In the genomic region with DNA sequence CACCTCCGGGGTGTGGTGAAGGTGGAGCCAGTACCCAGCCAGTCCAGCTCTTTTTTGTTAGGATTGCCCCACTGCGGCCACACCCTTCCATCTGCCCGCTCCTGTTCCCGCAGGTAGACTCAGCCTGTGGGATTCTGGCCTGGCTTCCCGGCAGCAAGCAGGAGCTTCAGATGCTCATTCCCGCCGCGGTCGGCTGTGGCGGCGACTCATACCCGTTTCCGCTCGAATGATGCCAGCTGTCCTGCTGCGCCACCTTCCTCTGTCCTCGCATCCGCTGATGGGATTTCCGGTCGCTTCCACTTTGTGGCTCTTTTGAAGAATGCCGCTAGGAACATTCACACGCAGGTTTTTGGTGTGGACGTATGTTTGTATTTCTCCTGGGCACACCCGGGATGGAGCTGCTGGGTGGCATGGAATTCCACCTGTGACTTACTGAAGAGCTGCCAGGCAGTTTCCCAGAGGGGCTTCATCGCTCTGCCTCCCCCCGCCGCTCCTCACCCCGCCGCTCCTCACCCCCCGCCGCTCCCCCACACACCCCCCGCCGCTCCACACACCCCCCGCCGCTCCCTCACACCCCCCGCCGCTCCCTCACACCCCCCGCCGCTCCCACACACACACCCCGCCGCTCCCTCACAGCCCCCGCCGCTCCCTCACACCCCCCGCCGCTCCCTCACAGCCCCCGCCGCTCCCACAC, we compare ENCODE assay signal across 15 cellular contexts.
A peak's percentile ranks its signal among the peaks of the same experiment; 100 is the strongest.
DNase-seq lines count a peak whose midpoint lies in the region; ATAC-seq and TF ChIP-seq lines count a peak whose summit lies in the region.
"Had no signal": no experiment of that assay in that cellular context is flagged by ENCODE, and none has a peak within 500 bp of the region (broad histone marks: within the 10 kb centered on the region; RNA-seq: fewer than 3 reads in every experiment).

No MANE protein-coding gene starts in this region.

- no peak overlapping the region for H3K27ac Mint-ChIP-seq in endothelial cell (ENCODE audit: unreplicated experiment)
- H3K27ac Mint-ChIP-seq: WTC11 had no signal

- no peak for ATAC-seq in activated T-cell treated with anti-CD3 and anti-CD28 coated beads, Interleukin-2, amount 50 U/mL, for 4 hours
- ATAC-seq in left cardiac atrium = no peak
- ATAC-seq: pancreas, WTC11 had no signal

- intact Hi-C loops in left cardiac atrium (cut with DNase I) = no loop called here

- no peak for TF ChIP-seq CTCF in endothelial cell (IDR thresholded peaks at IDR 0.05; ENCODE audit: unreplicated experiment)

- H3K9me3 Mint-ChIP-seq in activated T-cell treated with anti-CD3 and anti-CD28 coated beads, Interleukin-2, amount 50 U/mL, for 4 hours = no peaks in the 10 kb centered on the region
- no peaks in the 10 kb centered on the region for H3K9me3 Mint-ChIP-seq in endothelial cell (ENCODE audit: unreplicated experiment)
- H3K9me3 Mint-ChIP-seq: WTC11 had no signal

- H3K27me3 Mint-ChIP-seq in activated T-cell treated with anti-CD3 and anti-CD28 coated beads, Interleukin-2, amount 50 U/mL, for 4 hours (ENCODE audit: low read depth) = peaks cover 10% of the 10 kb centered on the region
- peaks cover 12% of the 10 kb centered on the region for H3K27me3 Mint-ChIP-seq in endothelial cell (ENCODE audit: unreplicated experiment)

- no peak for DNase-seq in activated T-cell treated with anti-CD3 and anti-CD28 coated beads, Interleukin-2, amount 50 U/mL, for 4 hours
- no peak for DNase-seq in activated T-cell treated with anti-CD3 and anti-CD28 coated beads, Interleukin-2, amount 50 U/mL, for 48 hours
- DNase-seq in NCI-H2029 treated with DMSO at 0.1 percent for 48 hours (lab: John Stamatoyannopoulos, UW) (peak; percentile 52), RPMI7951 (ENCODE audit: low read depth) (peak; percentile 81), retina (peak; percentile 57), left cardiac atrium (no peak), endothelial cell (ENCODE audit: low spot score) (no peak)
- no peak for DNase-seq in stimulated activated CD4-positive, alpha-beta T cell treated with anti-CD3 and anti-CD28 coated beads, Interleukin-4, amount 100 ng/mL, for 4 hours
- DNase-seq: adrenal gland; cortex of kidney; EL; NCI-H226; pancreas; stimulated activated CD4-positive, alpha-beta T cell treated with anti-CD3 and anti-CD28 coated beads, Interleukin-12 subunit alpha, Interleukin-12 subunit beta, amount 100 ng/mL, for 4 hours had no signal

- H3K36me3 Mint-ChIP-seq in activated T-cell treated with anti-CD3 and anti-CD28 coated beads, Interleukin-2, amount 50 U/mL, for 4 hours (ENCODE audit: insufficient read depth) = no peaks in the 10 kb centered on the region
- H3K36me3 Mint-ChIP-seq in endothelial cell (ENCODE audit: low read depth, unreplicated experiment) = peaks cover 8% of the 10 kb centered on the region
- H3K36me3 Mint-ChIP-seq: WTC11 had no signal

- H3K4me3 Mint-ChIP-seq in activated T-cell treated with anti-CD3 and anti-CD28 coated beads, Interleukin-2, amount 50 U/mL, for 4 hours = peak overlapping the region; percentile 13
- H3K4me3 Mint-ChIP-seq in endothelial cell (ENCODE audit: unreplicated experiment) = no peak overlapping the region
- H3K4me3 Mint-ChIP-seq: WTC11 had no signal

- peaks cover 10% of the 10 kb centered on the region for H3K4me1 Mint-ChIP-seq in activated T-cell treated with anti-CD3 and anti-CD28 coated beads, Interleukin-2, amount 50 U/mL, for 4 hours (ENCODE audit: low read depth)
- H3K4me1 Mint-ChIP-seq in endothelial cell (ENCODE audit: unreplicated experiment) = peaks cover 18% of the 10 kb centered on the region
- H3K4me1 Mint-ChIP-seq: WTC11 had no signal

Comparison
In these comparisons a context has a peak if more than half of its experiments do, and no peak if none do; other contexts are left out.
1. DNase-seq: peak in NCI-H2029 treated with DMSO at 0.1 percent for 48 hours (single experiment), RPMI7951 (single experiment) and retina (single experiment); none in activated T-cell treated with anti-CD3 and anti-CD28 coated beads, Interleukin-2, amount 50 U/mL, for 4 hours (single experiment), activated T-cell treated with anti-CD3 and anti-CD28 coated beads, Interleukin-2, amount 50 U/mL, for 48 hours (0 of 2), left cardiac atrium (single experiment), endothelial cell (single experiment) and stimulated activated CD4-positive, alpha-beta T cell treated with anti-CD3 and anti-CD28 coated beads, Interleukin-4, amount 100 ng/mL, for 4 hours (0 of 2).